8 cellular contexts compared by ENCODE assay signal in genomic region chr1:184973308-184974085, GRCh38. TPM values are rescaled to one million over a fixed set of nuclear protein-coding genes. Genes with fewer than 3 reads are reported as not detected.
A peak's percentile ranks its signal among the peaks of the same experiment; 100 is the strongest.
DNase-seq lines count a peak whose midpoint lies in the region; ATAC-seq and TF ChIP-seq lines count a peak whose summit lies in the region.

No MANE protein-coding gene starts in this region.

- H3K27ac ChIP-seq in RWPE1 (peak overlapping the region; percentile 70), parathyroid adenoma (no peak overlapping the region)

- TF ChIP-seq CTCF in Caco-2 (IDR thresholded peaks at IDR 0.05; ENCODE audit: insufficient read depth in 1 of 2, low read depth in 1 of 2, low read length in 1 of 2, severe bottlenecking in 1 of 2, unreplicated experiment in 1 of 2), result no peak
- no peak for TF ChIP-seq CTCF in RWPE1 (conservative IDR thresholded peaks at IDR 0.05; ENCODE audit: low read depth)
- no peak for TF ChIP-seq CTCF in parathyroid adenoma (IDR thresholded peaks at IDR 0.05)
- TF ChIP-seq CTCF in type B pancreatic cell (conservative IDR thresholded peaks at IDR 0.05), result no peak

- DNase-seq in Caco-2 (peak; percentile 35 to 62), RWPE1 (ENCODE audit: low spot score) (peak; percentile 53), activated gamma-delta T cell treated with Interleukin-2 at 50 U/mL for 16 hours (peak; percentile 35), glomerular visceral epithelial cell (ENCODE audit: extremely low spot score) (peak; percentile 61), type B pancreatic cell (ENCODE audit: extremely low spot score, unreplicated experiment) (no peak)

- H3K27me3 ChIP-seq in Caco-2 (replicated peaks; ENCODE audit: control insufficient read depth, insufficient read depth, low read length), result no peaks in the 10 kb centered on the region; the same call in 1 of the 2 replicates
- no peaks in the 10 kb centered on the region for H3K27me3 ChIP-seq in parathyroid adenoma (ENCODE audit: control insufficient read depth, insufficient read depth, low read length)

- peak overlapping the region; percentile 57 for H2AFZ ChIP-seq in parathyroid adenoma

- no peak overlapping the region for H3K9ac ChIP-seq in parathyroid adenoma

- no peaks in the 10 kb centered on the region for H3K9me3 Mint-ChIP-seq in Caco-2 (ENCODE audit: unreplicated experiment)
- H3K9me3 Mint-ChIP-seq in type B pancreatic cell, result no peaks in the 10 kb centered on the region

- peak; percentile 57 for ATAC-seq in GM19463 (IDR thresholded peaks at IDR 0.05; ENCODE audit: unreplicated experiment)
- ATAC-seq in HG03571 (IDR thresholded peaks at IDR 0.05; ENCODE audit: unreplicated experiment), result peak; percentile 63

- H3K9me3 ChIP-seq in Caco-2 (no peaks in the 10 kb centered on the region), parathyroid adenoma (ENCODE audit: control insufficient read depth, low read length) (no peaks in the 10 kb centered on the region)

- H3K27ac Mint-ChIP-seq in Caco-2 (ENCODE audit: unreplicated experiment) (peak overlapping the region; percentile 94), type B pancreatic cell (peak overlapping the region; percentile 31)

- peak overlapping the region; percentile 82 for H3K4me3 Mint-ChIP-seq in Caco-2 (ENCODE audit: unreplicated experiment)
- H3K4me3 Mint-ChIP-seq in type B pancreatic cell, result peak overlapping the region; percentile 90

- peaks cover 2% of the 10 kb centered on the region for H3K27me3 Mint-ChIP-seq in Caco-2 (ENCODE audit: insufficient read depth, unreplicated experiment)
- H3K27me3 Mint-ChIP-seq in type B pancreatic cell, result peaks cover 85% of the 10 kb centered on the region

- no peaks in the 10 kb centered on the region for H3K36me3 ChIP-seq in Caco-2 (ENCODE audit: control insufficient read depth, insufficient read depth, low read length)
- H3K36me3 ChIP-seq in parathyroid adenoma (ENCODE audit: control insufficient read depth, insufficient read depth, low read length), result no peaks in the 10 kb centered on the region

- H3K4me3 ChIP-seq in Caco-2 (ENCODE audit: low read depth, low read length) (peak overlapping the region; percentile 33), parathyroid adenoma (ENCODE audit: low read depth, low read length) (peak overlapping the region; percentile 53)

- BruUV-seq in Caco-2 (replicated peaks; lab: Mats Ljungman, UMichigan), result no TSS peak

- H3K79me2 ChIP-seq in parathyroid adenoma, result no peaks in the 10 kb centered on the region

- peak overlapping the region; percentile 61 for H3K4me2 ChIP-seq in parathyroid adenoma (ENCODE audit: low read length)

- H3K4me1 ChIP-seq in Caco-2 (0 out of 2 replicates have a peak, but pooled peaks cover 6% of the 10 kb centered on the region), parathyroid adenoma (no peaks in the 10 kb centered on the region)

- POLR2A ChIA-PET in Caco-2 (lab: Charles Lee), result interaction anchor here (0.9 kb wide), 1 partner anchor 68 kb away, joined by 7 read pairs; no protein-coding TSS in a partner anchor
- POLR2A ChIA-PET in RWPE1 (lab: Yijun Ruan, JAX; ENCODE audit: low non-redundant PET), result no interaction called here

- peaks cover 12% of the 10 kb centered on the region for H3K4me1 Mint-ChIP-seq in Caco-2 (ENCODE audit: low read depth, unreplicated experiment)
- peaks cover 4% of the 10 kb centered on the region for H3K4me1 Mint-ChIP-seq in type B pancreatic cell (ENCODE audit: unreplicated experiment)

- intact Hi-C loops in Caco-2 (cut with micrococcal nuclease; ENCODE audit: unreplicated experiment), result loop anchor here (2.0 kb wide), 1 partner anchor 43 kb away; no protein-coding TSS in a partner anchor

- H3K36me3 Mint-ChIP-seq in Caco-2 (ENCODE audit: insufficient read depth, unreplicated experiment) (peaks cover 5% of the 10 kb centered on the region), type B pancreatic cell (no peaks in the 10 kb centered on the region)

- CTCF ChIA-PET in Caco-2 (lab: Charles Lee), result interaction anchor here (0.5 to 1.1 kb wide), 2 partner anchors 9 to 168 kb away, joined by 3 to 8 read pairs; no protein-coding TSS in a partner anchor
- CTCF ChIA-PET in RWPE1 (lab: Yijun Ruan, JAX), result interaction anchor here (1.4 to 1.5 kb wide), 2 partner anchors 167 to 168 kb away, joined by 4 to 6 read pairs; no protein-coding TSS in a partner anchor

RNA-seq across cellular contexts. Expression of gene NIBAN1, which starts 0.8 kb away (rescaled TPM):
- total RNA-seq in Caco-2 (2022) (14.3 and 20.8 TPM in 2 replicates), type B pancreatic cell (ENCODE audit: low replicate concordance) (3.1 and 3.5 TPM in 2 replicates)
